ENCODE assay signal across 10 cellular contexts in the genomic region with DNA sequence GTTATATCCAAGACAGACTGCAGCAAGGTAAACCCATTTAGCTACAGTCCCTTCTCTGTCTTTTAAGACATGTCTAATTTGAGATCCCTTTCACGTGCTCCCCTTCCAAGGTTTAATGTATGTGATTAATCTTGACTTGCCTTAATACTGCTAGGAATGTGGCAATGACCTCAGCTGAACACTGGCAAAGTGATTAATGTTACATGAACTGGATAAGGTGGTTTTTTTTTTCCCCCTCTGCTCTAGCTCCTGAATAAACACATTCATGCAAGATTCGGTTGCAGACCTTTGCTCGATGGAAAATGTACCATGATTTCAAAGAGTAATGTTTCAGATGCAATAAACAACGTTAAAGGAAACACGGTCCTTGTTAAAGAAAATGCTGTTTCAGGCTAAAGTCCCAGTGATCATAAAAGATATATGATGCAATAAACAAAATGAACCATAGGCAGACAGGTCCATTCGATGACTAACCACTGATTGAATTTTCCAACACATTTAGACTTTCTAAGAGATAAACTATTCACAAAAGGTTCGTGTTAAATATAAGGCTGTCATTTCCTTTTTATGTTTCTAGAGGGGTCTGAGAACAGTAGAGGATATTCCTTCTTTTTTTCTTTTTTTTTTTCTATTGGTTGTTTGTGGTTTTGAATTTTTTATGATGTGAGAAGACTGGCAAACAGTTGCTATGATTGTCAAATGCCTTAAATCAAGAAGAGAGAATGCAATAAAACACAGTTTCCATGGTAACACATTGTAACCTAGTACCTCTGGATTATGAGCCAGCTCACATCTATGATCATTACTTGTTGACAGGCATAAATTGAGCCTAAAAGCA. TPM values are rescaled to one million over a fixed set of nuclear protein-coding genes. Genes with fewer than 3 reads are reported as not detected.
A peak's percentile ranks its signal among the peaks of the same experiment; 100 is the strongest.
DNase-seq lines count a peak whose midpoint lies in the region; ATAC-seq, FAIRE-seq and TF ChIP-seq lines count a peak whose summit lies in the region.
"Had no signal": no experiment of that assay in that cellular context is flagged by ENCODE, and none has a peak within 500 bp of the region (broad histone marks: within the 10 kb centered on the region; RNA-seq: fewer than 3 reads in every experiment).

No MANE protein-coding gene starts in this region.

- H3K36me3 ChIP-seq in HEK293 (ENCODE audit: control insufficient read depth in 2 of 2, insufficient read depth in 1 of 2, low read length in 2 of 2) (no peaks in the 10 kb centered on the region), keratinocyte (ENCODE audit: control insufficient read depth in 2 of 2, extremely low read depth in 1 of 2, insufficient read depth in 2 of 2, low read length in 2 of 2) (no peaks in the 10 kb centered on the region)

- no peaks in the 10 kb centered on the region for H4K20me1 ChIP-seq in keratinocyte (ENCODE audit: control insufficient read depth, extremely low read depth, insufficient read depth, low read length)

- no peaks in the 10 kb centered on the region for H3K36me3 Mint-ChIP-seq in stimulated activated effector memory CD8-positive, alpha-beta T cell treated with anti-CD3 and anti-CD28 coated beads, Interleukin-12 subunit alpha, Interleukin-12 subunit beta, amount 100 ng/mL, for 72 hours
- no peaks in the 10 kb centered on the region for H3K36me3 Mint-ChIP-seq in activated T-cell treated with anti-CD3 and anti-CD28 coated beads, Interleukin-2, amount 50 U/mL, for 4 hours (ENCODE audit: insufficient read depth)
- H3K36me3 Mint-ChIP-seq: CD8-positive, alpha-beta memory T cell had no signal

- H3K27ac ChIP-seq in HEK293 (ENCODE audit: extremely low read depth, low read depth, low read length) = peak overlapping the region; percentile 66
- peak overlapping the region; percentile 17 for H3K27ac ChIP-seq in keratinocyte (ENCODE audit: control insufficient read depth, insufficient read depth, low read length)

- H3K79me2 ChIP-seq in keratinocyte (ENCODE audit: control insufficient read depth, insufficient read depth, low read length) = no peaks in the 10 kb centered on the region

- H3K9me1 ChIP-seq in keratinocyte (ENCODE audit: control insufficient read depth, extremely low read depth, insufficient read depth, low read length) = no peaks in the 10 kb centered on the region

- CTCF ChIA-PET in HEK293 (lab: Yijun Ruan, JAX) = interaction anchor here (0.7 kb wide), 1 partner anchor 30 kb away, joined by 3 read pairs; no protein-coding TSS in a partner anchor

- dilution Hi-C loops in keratinocyte (cut with MboI; ENCODE audit: extremely low pct_ligation_motif_present, low sequenced_read_pairs) = no loop called here

- H3K27me3 ChIP-seq in keratinocyte (ENCODE audit: control insufficient read depth, extremely low read depth, insufficient read depth, low read length) = no peaks in the 10 kb centered on the region

- FAIRE-seq in keratinocyte (lab: Jason Lieb, UNC) = no peak
- FAIRE-seq: TTC549 had no signal

- H3K4me3 ChIP-seq in HEK293 (ENCODE audit: low read depth, low read length) (no peak overlapping the region), keratinocyte (ENCODE audit: control insufficient read depth in 2 of 3, extremely low read depth in 1 of 3, insufficient read depth in 2 of 3, low read depth in 1 of 3, low read length in 3 of 3) (no peak overlapping the region)

- peak overlapping the region; percentile 36 for H3K4me2 ChIP-seq in keratinocyte (ENCODE audit: control insufficient read depth, extremely low read depth, insufficient read depth, low read depth, low read length)

- DNase-seq in A172 (ENCODE audit: low spot score) (peak; percentile 47), keratinocyte (ENCODE audit: low read depth, low spot score) (no peak), C1 segment of cervical spinal cord (lab: John Stamatoyannopoulos, UW) (no peak)
- DNase-seq in activated naive CD4-positive, alpha-beta T cell treated with anti-CD3 and anti-CD28 coated beads, Interleukin-2, amount 50 U/mL, for 16 hours = no peak
- no peak for DNase-seq in stimulated activated effector memory CD8-positive, alpha-beta T cell treated with anti-CD3 and anti-CD28 coated beads, Interleukin-12 subunit alpha, Interleukin-12 subunit beta, amount 100 ng/mL, for 72 hours (ENCODE audit: low spot score in 2 of 2)
- no peak for DNase-seq in activated T-cell treated with anti-CD3 and anti-CD28 coated beads, Interleukin-2, amount 50 U/mL, for 4 hours
- DNase-seq: CD8-positive, alpha-beta memory T cell had no signal

- no peak overlapping the region for H2AFZ ChIP-seq in keratinocyte (ENCODE audit: control insufficient read depth, low read length)

- no peak overlapping the region for H3K27ac Mint-ChIP-seq in stimulated activated effector memory CD8-positive, alpha-beta T cell treated with anti-CD3 and anti-CD28 coated beads, Interleukin-12 subunit alpha, Interleukin-12 subunit beta, amount 100 ng/mL, for 72 hours
- H3K27ac Mint-ChIP-seq: CD8-positive, alpha-beta memory T cell had no signal

- no peaks in the 10 kb centered on the region for H3K27me3 Mint-ChIP-seq in activated T-cell treated with anti-CD3 and anti-CD28 coated beads, Interleukin-2, amount 50 U/mL, for 4 hours (ENCODE audit: low read depth)
- H3K27me3 Mint-ChIP-seq: CD8-positive, alpha-beta memory T cell had no signal

- no peaks in the 10 kb centered on the region for H3K9me3 ChIP-seq in HEK293 (ENCODE audit: control insufficient read depth, insufficient read depth, low read depth, low read length)
- no peaks in the 10 kb centered on the region for H3K9me3 ChIP-seq in keratinocyte (ENCODE audit: control insufficient read depth, low read depth, low read length)

- no peak overlapping the region for H3K4me3 Mint-ChIP-seq in stimulated activated effector memory CD8-positive, alpha-beta T cell treated with anti-CD3 and anti-CD28 coated beads, Interleukin-12 subunit alpha, Interleukin-12 subunit beta, amount 100 ng/mL, for 72 hours
- no peak overlapping the region for H3K4me3 Mint-ChIP-seq in activated T-cell treated with anti-CD3 and anti-CD28 coated beads, Interleukin-2, amount 50 U/mL, for 4 hours
- H3K4me3 Mint-ChIP-seq: CD8-positive, alpha-beta memory T cell had no signal

- H3K4me1 Mint-ChIP-seq in stimulated activated effector memory CD8-positive, alpha-beta T cell treated with anti-CD3 and anti-CD28 coated beads, Interleukin-12 subunit alpha, Interleukin-12 subunit beta, amount 100 ng/mL, for 72 hours = no peaks in the 10 kb centered on the region
- H3K4me1 Mint-ChIP-seq in activated T-cell treated with anti-CD3 and anti-CD28 coated beads, Interleukin-2, amount 50 U/mL, for 4 hours (ENCODE audit: low read depth) = no peaks in the 10 kb centered on the region
- H3K4me1 Mint-ChIP-seq: CD8-positive, alpha-beta memory T cell had no signal

- POLR2A ChIA-PET in HEK293 (lab: Yijun Ruan, JAX) = interaction anchor here (0.6 to 1.2 kb wide), 2 partner anchors 44 to 620 kb away, joined by 3 read pairs; partner anchors contain the start of gene ZNF608

- no peak for TF ChIP-seq CTCF in HEK293 (tag by site-specific recombination; IDR thresholded peaks at IDR 0.05)
- no peak for TF ChIP-seq CTCF in keratinocyte (optimal IDR thresholded peaks at IDR 0.05 in 1 of 3, IDR thresholded peaks at IDR 0.05 in 1 of 3, conservative IDR thresholded peaks at IDR 0.05 in 1 of 3; ENCODE audit: extremely low read depth in 1 of 3, insufficient read depth in 2 of 3, low read length in 3 of 3)

- no peak overlapping the region for H3K9ac ChIP-seq in keratinocyte (ENCODE audit: control insufficient read depth, extremely low read depth, insufficient read depth, low read length)

- H3K9me3 Mint-ChIP-seq in stimulated activated effector memory CD8-positive, alpha-beta T cell treated with anti-CD3 and anti-CD28 coated beads, Interleukin-12 subunit alpha, Interleukin-12 subunit beta, amount 100 ng/mL, for 72 hours = peaks cover 8% of the 10 kb centered on the region
- no peaks in the 10 kb centered on the region for H3K9me3 Mint-ChIP-seq in activated T-cell treated with anti-CD3 and anti-CD28 coated beads, Interleukin-2, amount 50 U/mL, for 4 hours

- peaks cover 25% of the 10 kb centered on the region for H3K4me1 ChIP-seq in HEK293 (ENCODE audit: control insufficient read depth, insufficient read depth, low read length)
- peaks cover 8% of the 10 kb centered on the region for H3K4me1 ChIP-seq in keratinocyte (ENCODE audit: control insufficient read depth, extremely low read depth, insufficient read depth, low read length)

- peak; percentile 57 for ATAC-seq in SK-N-SH treated with all-trans-retinoic acid at 6 μM for 48 hours
- no peak for ATAC-seq in stimulated activated effector memory CD8-positive, alpha-beta T cell treated with anti-CD3 and anti-CD28 coated beads, Interleukin-12 subunit alpha, Interleukin-12 subunit beta, amount 100 ng/mL, for 72 hours
- ATAC-seq in activated T-cell treated with anti-CD3 and anti-CD28 coated beads, Interleukin-2, amount 50 U/mL, for 4 hours = no peak

TF ChIP-seq in HEK293, 187 proteins besides CTCF, POLR2A, EP300 and RAD21 (continues in another document):
- no peak for TF ChIP-seq ZNF274 (IDR thresholded peaks at IDR 0.05; ENCODE audit: low read length)
- TF ChIP-seq ZNF274 (tag by site-specific recombination; IDR thresholded peaks at IDR 0.05; ENCODE audit: borderline replicate concordance) = no peak
- peak; percentile 88 for TF ChIP-seq SP7 (tag by site-specific recombination; IDR thresholded peaks at IDR 0.05)
- TF ChIP-seq ZNF521 (tag by site-specific recombination; IDR thresholded peaks at IDR 0.05) = no peak
- no peak for TF ChIP-seq ZBTB7A (tag by site-specific recombination; IDR thresholded peaks at IDR 0.05; ENCODE audit: low read depth)
- TF ChIP-seq ZNF324 (tag by site-specific recombination; IDR thresholded peaks at IDR 0.05) = peak; percentile 46; the same call in 1 of the 2 replicates

TF ChIP-seq in SK-N-SH treated with all-trans-retinoic acid at 6 μM for 48 hours, 23 proteins besides CTCF, POLR2A, EP300 and RAD21 (continues in another document):
- TF ChIP-seq ISL1 (CRISPR knock-in tag; IDR thresholded peaks at IDR 0.05) = peak; percentile 66

RNA-seq across cellular contexts. Expression of gene ZNF608, which starts 44.7 kb away (rescaled TPM):
- 1.8 and 2.1 TPM in 2 replicates for total RNA-seq in A172 (2014; rRNA removed; shearing (Covaris generic))
- 0.87 to 1.6 TPM (median 1.1 TPM) in 3 replicates for polyA plus RNA-seq in keratinocyte
- 1.3 TPM for polyA plus RNA-seq in keratinocyte (2011; ENCODE audit: low read depth)
- polyA plus RNA-seq in keratinocyte (2011; cell fraction: cytosol; rRNA removed) = 0.84 and 0.95 TPM in 2 replicates
- 3.2 and 4.1 TPM in 2 replicates for polyA plus RNA-seq in keratinocyte (2011; cell fraction: nucleus; rRNA removed)
- 0.89 and 1.1 TPM in 2 replicates for polyA plus RNA-seq in keratinocyte (2012; ENCODE audit: low replicate concordance)
- 2.1 to 2.8 TPM (median 2.4 TPM) in 3 replicates for polyA minus RNA-seq in keratinocyte
- 0.58 TPM for polyA minus RNA-seq in keratinocyte (2011; cell fraction: cytosol; rRNA and poly(A)+ RNA removed)
- 1.8 and 3.7 TPM in 2 replicates for polyA minus RNA-seq in keratinocyte (2011; cell fraction: nucleus; rRNA and poly(A)+ RNA removed)
- total RNA-seq in activated T-cell treated with anti-CD3 and anti-CD28 coated beads, Interleukin-2, amount 50 U/mL, for 4 hours = under 1 TPM; 0.10 to 0.29 (median 0.16) TPM
- total RNA-seq: CD8-positive, alpha-beta memory T cell had no signal
- polyA plus RNA-seq: CD8-positive, alpha-beta memory T cell had no signal
